Comparison of ENCODE assay signal across 3 cellular contexts in genomic region chr1:203314025-203314759, GRCh38. TPM values are rescaled to one million over a fixed set of nuclear protein-coding genes. Genes with fewer than 3 reads are reported as not detected.
"Had no signal": no experiment of that assay in that cellular context is flagged by ENCODE, and none has a peak within 500 bp of the region (broad histone marks: within the 10 kb centered on the region; RNA-seq: fewer than 3 reads in every experiment).

No MANE protein-coding gene starts in this region.

RNA-seq across cellular contexts. Expression of gene FMOD, which starts 36.7 kb away (rescaled TPM):
- total RNA-seq: PC-3, T-helper 17 cell had no signal
- polyA plus RNA-seq: SK-N-SH had no signal
